1 cellular context compared by ENCODE assay signal in genomic region chr1:20423169-20423795, GRCh38.
TF ChIP-seq lines count a peak whose summit lies in the region.

No MANE protein-coding gene starts in this region.

TF ChIP-seq in K562, 482 proteins besides CTCF, POLR2A, EP300 and RAD21 (continued from another document and continues in another):
- TF ChIP-seq ZNF280A (IDR thresholded peaks at IDR 0.05; ENCODE audit: low read depth, partially characterized antibody) (peak; percentile 52), RBM15 (IDR thresholded peaks at IDR 0.05; ENCODE audit: insufficient read depth, low read length) (no peak), PRDM10 (IDR thresholded peaks at IDR 0.05; ENCODE audit: partially characterized antibody) (no peak), MBD2 (IDR thresholded peaks at IDR 0.05; ENCODE audit: borderline replicate concordance, low read depth) (no peak), ZNF830 (CRISPR knock-in tag; IDR thresholded peaks at IDR 0.05) (no peak), TCF15 (CRISPR knock-in tag; IDR thresholded peaks at IDR 0.05) (no peak), ZNF589 (CRISPR knock-in tag; IDR thresholded peaks at IDR 0.05; ENCODE audit: low read depth) (no peak), SLC30A9 (CRISPR knock-in tag; IDR thresholded peaks at IDR 0.05) (no peak), ERF (CRISPR knock-in tag; IDR thresholded peaks at IDR 0.05) (no peak), JUNB (CRISPR knock-in tag; conservative IDR thresholded peaks at IDR 0.05) (no peak), ZNF584 (CRISPR knock-in tag; IDR thresholded peaks at IDR 0.05; ENCODE audit: low read depth) (no peak), ZNF133 (CRISPR knock-in tag; IDR thresholded peaks at IDR 0.05) (no peak), ZKSCAN3 (CRISPR knock-in tag; IDR thresholded peaks at IDR 0.05) (no peak), ZNF23 (CRISPR knock-in tag; IDR thresholded peaks at IDR 0.05) (no peak), CEBPG (CRISPR knock-in tag; IDR thresholded peaks at IDR 0.05) (no peak), CEBPG (tag; conservative IDR thresholded peaks at IDR 0.05 in 1 of 2, IDR thresholded peaks at IDR 0.05 in 1 of 2) (no peak), SMAD3 (CRISPR knock-in tag; conservative IDR thresholded peaks at IDR 0.05) (no peak), CBX3 (IDR thresholded peaks at IDR 0.05; ENCODE audit: borderline replicate concordance in 1 of 2, low read length in 2 of 2) (peak in 1 of 2 experiments; percentile 92; a peak in 1 of 3 replicates), NKRF (IDR thresholded peaks at IDR 0.05; ENCODE audit: borderline replicate concordance) (no peak), CREB5 (CRISPR knock-in tag; IDR thresholded peaks at IDR 0.05) (no peak), MBD1 (CRISPR knock-in tag; IDR thresholded peaks at IDR 0.05) (no peak), SMARCA4 (IDR thresholded peaks at IDR 0.05) (no peak), CCAR2 (IDR thresholded peaks at IDR 0.05; ENCODE audit: low read depth, low read length) (no peak), BHLHE40 (IDR thresholded peaks at IDR 0.05; ENCODE audit: low read length) (no peak), HIVEP1 (CRISPR knock-in tag; IDR thresholded peaks at IDR 0.05) (no peak), E2F5 (CRISPR knock-in tag; IDR thresholded peaks at IDR 0.05) (no peak), MCM2 (IDR thresholded peaks at IDR 0.05; ENCODE audit: low read depth) (no peak), MTA2 (IDR thresholded peaks at IDR 0.05; ENCODE audit: low read depth) (no peak), TCFL5 (CRISPR knock-in tag; conservative IDR thresholded peaks at IDR 0.05) (no peak), TRIM24 (IDR thresholded peaks at IDR 0.05) (peak in 1 of 2 experiments; percentile 54; a peak in 1 of 4 replicates), TCF3 (CRISPR knock-in tag; IDR thresholded peaks at IDR 0.05) (no peak), MIER1 (IDR thresholded peaks at IDR 0.05; ENCODE audit: low read depth) (peak; percentile 59; the same call in 1 of the 2 replicates), ZBTB9 (CRISPR knock-in tag; IDR thresholded peaks at IDR 0.05) (no peak), NR0B1 (IDR thresholded peaks at IDR 0.05; ENCODE audit: partially characterized antibody) (no peak), MTF1 (CRISPR knock-in tag; IDR thresholded peaks at IDR 0.05; ENCODE audit: borderline replicate concordance) (no peak), XRCC3 (IDR thresholded peaks at IDR 0.05) (no peak), TRIM28 (IDR thresholded peaks at IDR 0.05) (peak; percentile 95), NFYB (IDR thresholded peaks at IDR 0.05; ENCODE audit: extremely low read depth, insufficient read length) (no peak), POLR3A (IDR thresholded peaks at IDR 0.05; ENCODE audit: borderline replicate concordance, extremely low read depth, insufficient read depth, insufficient read length) (no peak), TRIM25 (IDR thresholded peaks at IDR 0.05; ENCODE audit: borderline replicate concordance) (no peak), NFIC (IDR thresholded peaks at IDR 0.05) (peak; percentile 37), FOXJ3 (CRISPR knock-in tag; IDR thresholded peaks at IDR 0.05) (no peak), ARID2 (IDR thresholded peaks at IDR 0.05) (no peak), ZNF740 (CRISPR knock-in tag; IDR thresholded peaks at IDR 0.05) (no peak), ZNF740 (tag; IDR thresholded peaks at IDR 0.05) (no peak), RFX7 (CRISPR knock-in tag; IDR thresholded peaks at IDR 0.05) (no peak), EP400 (IDR thresholded peaks at IDR 0.05) (no peak), ELK1 (CRISPR knock-in tag; IDR thresholded peaks at IDR 0.05) (no peak), DIDO1 (tag; IDR thresholded peaks at IDR 0.05; ENCODE audit: low read depth) (no peak), ZNF253 (CRISPR knock-in tag; conservative IDR thresholded peaks at IDR 0.05) (no peak)
